8 cellular contexts compared by ENCODE assay signal in genomic region chr6:139374357-139375238, GRCh38. TPM values are rescaled to one million over a fixed set of nuclear protein-coding genes. Genes with fewer than 3 reads are reported as not detected.
DNase-seq lines count a peak whose midpoint lies in the region; ATAC-seq and TF ChIP-seq lines count a peak whose summit lies in the region.

Gene CITED2 (minus strand): TSS chr6:139374648. CDS start chr6:139373944, 704 bp downstream.

- H2AFZ ChIP-seq in DND-41 (ENCODE audit: low read depth, low read length) (peak within 1 kb of the TSS; percentile 91), Karpas-422 (ENCODE audit: low read length) (peak within 1 kb of the TSS; percentile 95), fibroblast of lung (ENCODE audit: low read length) (peak within 1 kb of the TSS; percentile 58)

- H3K9me3 ChIP-seq in DND-41 (ENCODE audit: insufficient read depth, low read length, severe bottlenecking) = no peaks in the 10 kb centered on the region
- no peaks in the 10 kb centered on the region for H3K9me3 ChIP-seq in Karpas-422 (ENCODE audit: low read length)
- no peaks in the 10 kb centered on the region for H3K9me3 ChIP-seq in fibroblast of lung (ENCODE audit: control insufficient read depth, insufficient read depth, low read depth, low read length)

- intact Hi-C loops in natural killer cell (cut with micrococcal nuclease) = loop anchor here (1.0 to 5.0 kb wide), 6 partner anchors 50 to 602 kb away; partner anchors contain the start of genes ABRACL, CCDC28A and TXLNB

- peak; percentile 91 for DNase-seq in DND-41
- DNase-seq in Karpas-422 = peak; percentile 98
- peak; percentile 90 for DNase-seq in RPMI8226
- peak; percentile 84 to 87 for DNase-seq in activated T-helper 1 cell treated with anti-CD3 and anti-CD28 coated beads, Interleukin-2, amount 50 U/mL, for 16 hours (ENCODE audit: low read depth in 1 of 2, low spot score in 1 of 2)
- DNase-seq in fibroblast of lung (ENCODE audit: low read depth in 2 of 2) = peak; percentile 94 to 98
- DNase-seq in natural killer cell = peak; percentile 94
- DNase-seq in stimulated activated naive CD4-positive, alpha-beta T cell (lab: John Stamatoyannopoulos, UW) = peak; percentile 88 to 96 (median 92)

- no peaks in the 10 kb centered on the region for H3K9me3 Mint-ChIP-seq in natural killer cell

- H3K4me2 ChIP-seq in DND-41 (ENCODE audit: insufficient read depth, low read length) (peak within 1 kb of the TSS; percentile 95), Karpas-422 (ENCODE audit: low read depth, low read length, poor library complexity, severe bottlenecking) (peak within 1 kb of the TSS; percentile 83), fibroblast of lung (ENCODE audit: extremely low read depth, insufficient read depth, low read length) (peak within 1 kb of the TSS; percentile 99)

- H3K36me3 Mint-ChIP-seq in natural killer cell = peaks cover 7% of the 10 kb centered on the region

- H3K4me1 ChIP-seq in DND-41 (ENCODE audit: insufficient read depth, low read length) (peaks cover 35% of the 10 kb centered on the region), Karpas-422 (ENCODE audit: low read length) (peaks cover 70% of the 10 kb centered on the region), fibroblast of lung (ENCODE audit: control insufficient read depth, extremely low read depth, insufficient read depth, low read length) (no peaks in the 10 kb centered on the region)

- H3K4me1 Mint-ChIP-seq in natural killer cell = peaks cover 68 to 75% of the 10 kb centered on the region in 2 donors

- TF ChIP-seq CTCF in DND-41 (IDR thresholded peaks at IDR 0.05; ENCODE audit: borderline replicate concordance, extremely low read depth, low read length, poor library complexity, severe bottlenecking) (peak; percentile 8), fibroblast of lung (conservative IDR thresholded peaks at IDR 0.05 in 1 of 2, IDR thresholded peaks at IDR 0.05 in 1 of 2; ENCODE audit: low read depth in 1 of 2, low read length in 2 of 2) (no peak), natural killer cell (IDR thresholded peaks at IDR 0.05) (no peak)

- H3K9me2 ChIP-seq in Karpas-422 (replicated peaks; ENCODE audit: insufficient read depth, low read length) = no peaks in the 10 kb centered on the region

- H4K20me1 ChIP-seq in DND-41 (ENCODE audit: insufficient read depth, low read length) = no peaks in the 10 kb centered on the region
- H4K20me1 ChIP-seq in Karpas-422 (ENCODE audit: insufficient read depth, low read depth, low read length) = peaks cover 20% of the 10 kb centered on the region; the same call in 1 of the 2 replicates
- H4K20me1 ChIP-seq in fibroblast of lung (ENCODE audit: control insufficient read depth, extremely low read depth, insufficient read depth, low read length) = peaks cover 3% of the 10 kb centered on the region

- H3K36me3 ChIP-seq in DND-41 (ENCODE audit: insufficient read depth, low read length) = no peaks in the 10 kb centered on the region; the same call in 1 of the 2 replicates
- peaks cover 19% of the 10 kb centered on the region for H3K36me3 ChIP-seq in Karpas-422 (ENCODE audit: insufficient read depth, low read length)
- H3K36me3 ChIP-seq in fibroblast of lung (ENCODE audit: control insufficient read depth, insufficient read depth, low read length) = peaks cover 13% of the 10 kb centered on the region

- H3K79me2 ChIP-seq in DND-41 (ENCODE audit: insufficient read depth, low read length) (peaks cover 17% of the 10 kb centered on the region), Karpas-422 (ENCODE audit: low read length) (peaks cover 29% of the 10 kb centered on the region), fibroblast of lung (ENCODE audit: control insufficient read depth, insufficient read depth, low read length) (peaks cover 35% of the 10 kb centered on the region)

- H3K27me3 ChIP-seq in DND-41 (ENCODE audit: insufficient read depth, low read length, poor library complexity) = no peaks in the 10 kb centered on the region
- H3K27me3 ChIP-seq in Karpas-422 (ENCODE audit: low read length) = no peaks in the 10 kb centered on the region
- H3K27me3 ChIP-seq in fibroblast of lung (ENCODE audit: control insufficient read depth, insufficient read depth, low read length) = no peaks in the 10 kb centered on the region

- no peaks in the 10 kb centered on the region for H3K27me3 Mint-ChIP-seq in natural killer cell (ENCODE audit: low read depth in 2 of 2)

- H3K27ac ChIP-seq in DND-41 (ENCODE audit: low read length) (peak within 1 kb of the TSS; percentile 96), Karpas-422 (ENCODE audit: low read length) (peak within 1 kb of the TSS; percentile 91), fibroblast of lung (ENCODE audit: insufficient read depth, low read length) (peak within 1 kb of the TSS; percentile 91)

- peak within 1 kb of the TSS; percentile 42 to 77 for H3K4me3 ChIP-seq in DND-41 (ENCODE audit: low read depth in 1 of 2, low read length in 2 of 2)
- H3K4me3 ChIP-seq in Karpas-422 (ENCODE audit: low read length) = peak within 1 kb of the TSS; percentile 96
- H3K4me3 ChIP-seq in fibroblast of lung (replicated peaks in 1 of 4; ENCODE audit: control extremely low read depth in 1 of 4, insufficient read depth in 1 of 4, low read depth in 3 of 4, low read length in 4 of 4) = peak within 1 kb of the TSS; percentile 66 to 99 (median 88)

- ATAC-seq in DND-41 (ENCODE audit: insufficient read depth, low read depth) (peak; percentile 73), GM21825 (IDR thresholded peaks at IDR 0.05; ENCODE audit: unreplicated experiment) (peak; percentile 73), natural killer cell (peak; percentile 67 to 87 (median 77))

- H3K9ac ChIP-seq in DND-41 (ENCODE audit: low read depth, low read length) = peak within 1 kb of the TSS; percentile 83
- H3K9ac ChIP-seq in Karpas-422 (ENCODE audit: low read length) = peak within 1 kb of the TSS; percentile 96
- H3K9ac ChIP-seq in fibroblast of lung (ENCODE audit: insufficient read depth, low read length) = peak within 1 kb of the TSS; percentile 94

- H3K27ac Mint-ChIP-seq in natural killer cell = peak within 1 kb of the TSS; percentile 98 to 100

- H3K4me3 Mint-ChIP-seq in natural killer cell = peak within 1 kb of the TSS; percentile 99

RNA-seq across cellular contexts. Expression of gene CITED2, which starts in this region (rescaled TPM):
- 67.7 and 77.2 TPM in 2 replicates for total RNA-seq in Karpas-422 (2014; rRNA removed; shearing (Covaris generic); ENCODE audit: low replicate concordance)
- 94.8 and 139 TPM in 2 replicates for total RNA-seq in fibroblast of lung
- 230 and 370 TPM in 2 replicates for polyA plus RNA-seq in fibroblast of lung
- polyA plus RNA-seq in fibroblast of lung (2012) = 293 and 445 TPM in 2 replicates
- 64.5 and 110 TPM in 2 replicates for polyA minus RNA-seq in fibroblast of lung (ENCODE audit: low replicate concordance)
- 100 to 1,000 TPM in 2 of 3 donors, 10 to 100 TPM in 1; 89.8 to 152 (median 112) TPM for total RNA-seq in natural killer cell

Comparison
In these comparisons a context has a peak if more than half of its experiments do, and no peak if none do; other contexts are left out.
1. Peak in every context shown above with its lines: DNase-seq, ATAC-seq, H3K4me3 ChIP-seq and H3K27ac ChIP-seq.